In genomic region chr4:73221734-73222133, GRCh38 we compare ENCODE assay signal across 10 cellular contexts. TPM values are rescaled to one million over a fixed set of nuclear protein-coding genes. Genes with fewer than 3 reads are reported as not detected.
DNase-seq lines count a peak whose midpoint lies in the region; ATAC-seq and TF ChIP-seq lines count a peak whose summit lies in the region.
"Had no signal": no experiment of that assay in that cellular context is flagged by ENCODE, and none has a peak within 500 bp of the region (broad histone marks: within the 10 kb centered on the region; RNA-seq: fewer than 3 reads in every experiment).

No MANE protein-coding gene starts in this region.

- H3K4me1 ChIP-seq in stomach (peaks cover 6 to 60% (median 33%) of the 10 kb centered on the region in 4 donors), adrenal gland (replicated peaks in 1 of 2) (peaks cover 23 to 47% of the 10 kb centered on the region in 2 donors)

- peak overlapping the region; percentile 77 for H3K4me3 ChIP-seq in WI38 (ENCODE audit: low read depth, low read length)
- H3K4me3 ChIP-seq in fibroblast of the aortic adventitia (ENCODE audit: low read depth, low read length): peak overlapping the region; percentile 69
- peak overlapping the region in 3 of 4 donors; percentile 45 to 52 (median 52) for H3K4me3 ChIP-seq in stomach
- H3K4me3 ChIP-seq in adrenal gland: peak overlapping the region in 2 of 4 donors; percentile 25 to 62

- intact Hi-C loops in stomach (cut with DNase I; ENCODE audit: low total_unique reads) (no loop called here), adrenal gland (cut with DNase I) (no loop called here)

- H3K9me3 Mint-ChIP-seq in activated naive CD4-positive, alpha-beta T cell treated with anti-CD3 and anti-CD28 coated beads, Interleukin-2, amount 10 ng/mL, durations not matched to agents 7 days and 5 days: no peaks in the 10 kb centered on the region
- no peaks in the 10 kb centered on the region for H3K9me3 Mint-ChIP-seq in activated naive CD4-positive, alpha-beta T cell treated with anti-CD3 and anti-CD28 coated beads, Interleukin-2, amount 50 U/mL, for 72 hours

- H3K36me3 Mint-ChIP-seq in activated naive CD4-positive, alpha-beta T cell treated with anti-CD3 and anti-CD28 coated beads, Interleukin-2, amount 10 ng/mL, durations not matched to agents 7 days and 5 days: peaks cover 11% of the 10 kb centered on the region
- no peaks in the 10 kb centered on the region for H3K36me3 Mint-ChIP-seq in activated naive CD4-positive, alpha-beta T cell treated with anti-CD3 and anti-CD28 coated beads, Interleukin-2, amount 50 U/mL, for 72 hours

- TF ChIP-seq POLR2A in stomach (IDR thresholded peaks at IDR 0.05) (no peak), adrenal gland (IDR thresholded peaks at IDR 0.05) (no peak)

- CTCF ChIA-PET in activated naive CD4-positive, alpha-beta T cell treated with anti-CD3 and anti-CD28 coated beads, Interleukin-2, amount 10 ng/mL, durations not matched to agents 7 days and 5 days (lab: Charles Lee): interaction anchor here (1.2 kb wide), 1 partner anchor 94 kb away, joined by 4 read pairs; no protein-coding TSS in a partner anchor

- H3K36me3 ChIP-seq in stomach: no peaks in the 10 kb centered on the region
- no peaks in the 10 kb centered on the region for H3K36me3 ChIP-seq in adrenal gland (replicated peaks in 1 of 2)
- H3K36me3 ChIP-seq: gastroesophageal sphincter, upper lobe of left lung had no signal

- ATAC-seq in activated naive CD4-positive, alpha-beta T cell treated with anti-CD3 and anti-CD28 coated beads, Interleukin-2, amount 50 U/mL, for 72 hours: no peak
- no peak for ATAC-seq in HG03196 (IDR thresholded peaks at IDR 0.05; ENCODE audit: unreplicated experiment)
- ATAC-seq: gastroesophageal sphincter had no signal

- no peak for TF ChIP-seq CTCF in WI38 (IDR thresholded peaks at IDR 0.05; ENCODE audit: low read depth, low read length)
- TF ChIP-seq CTCF in fibroblast of the aortic adventitia (IDR thresholded peaks at IDR 0.05; ENCODE audit: insufficient read depth, low read length): no peak
- no peak for TF ChIP-seq CTCF in stomach (IDR thresholded peaks at IDR 0.05)
- no peak for TF ChIP-seq CTCF in adrenal gland (IDR thresholded peaks at IDR 0.05)

- H3K4me3 Mint-ChIP-seq in activated naive CD4-positive, alpha-beta T cell treated with anti-CD3 and anti-CD28 coated beads, Interleukin-2, amount 10 ng/mL, durations not matched to agents 7 days and 5 days: peak overlapping the region; percentile 35

- H3K27me3 ChIP-seq in stomach (no peaks in the 10 kb centered on the region), adrenal gland (no peaks in the 10 kb centered on the region)
- H3K27me3 ChIP-seq: gastroesophageal sphincter, upper lobe of left lung had no signal

- H3K27ac ChIP-seq in stomach (peak overlapping the region in 4 of 5 donors; percentile 88 to 94 (median 90)), adrenal gland (peak overlapping the region in 2 of 5 donors; percentile 77 to 91)

- H3K9me3 ChIP-seq in stomach (no peaks in the 10 kb centered on the region), adrenal gland (replicated peaks in 1 of 3) (no peaks in the 10 kb centered on the region)
- H3K9me3 ChIP-seq: gastroesophageal sphincter, upper lobe of left lung had no signal

- peak overlapping the region; percentile 77 for H3K27ac Mint-ChIP-seq in activated naive CD4-positive, alpha-beta T cell treated with anti-CD3 and anti-CD28 coated beads, Interleukin-2, amount 10 ng/mL, durations not matched to agents 7 days and 5 days
- H3K27ac Mint-ChIP-seq in activated naive CD4-positive, alpha-beta T cell treated with anti-CD3 and anti-CD28 coated beads, Interleukin-2, amount 50 U/mL, for 72 hours: no peak overlapping the region

- H3K27me3 Mint-ChIP-seq in activated naive CD4-positive, alpha-beta T cell treated with anti-CD3 and anti-CD28 coated beads, Interleukin-2, amount 10 ng/mL, durations not matched to agents 7 days and 5 days: no peaks in the 10 kb centered on the region

- no peak for DNase-seq in activated naive CD4-positive, alpha-beta T cell treated with anti-CD3 and anti-CD28 coated beads, Interleukin-2, amount 10 ng/mL, durations not matched to agents 7 days and 5 days
- no peak for DNase-seq in activated naive CD4-positive, alpha-beta T cell treated with anti-CD3 and anti-CD28 coated beads, Interleukin-2, amount 50 U/mL, for 72 hours (ENCODE audit: low spot score in 2 of 2)
- DNase-seq in fibroblast of the aortic adventitia (ENCODE audit: low read depth) (no peak), stomach (no peak), adrenal gland (no peak), AG20443 (ENCODE audit: low spot score) (no peak)
- DNase-seq: upper lobe of left lung had no signal

- TF ChIP-seq EP300 in stomach (IDR thresholded peaks at IDR 0.05): no peak

- H3K4me1 Mint-ChIP-seq in activated naive CD4-positive, alpha-beta T cell treated with anti-CD3 and anti-CD28 coated beads, Interleukin-2, amount 10 ng/mL, durations not matched to agents 7 days and 5 days: peaks cover 29% of the 10 kb centered on the region

- WGBS in stomach, 5 donors: 47 to 76% (median 64%) methylated on average over 2 of the region's 2 CpGs
- WGBS in adrenal gland, 4 donors: 51 to 64% (median 54%) methylated on average over 2 of the region's 2 CpGs

RNA-seq across cellular contexts. Expression of gene ANKRD17, which starts 36.9 kb away (rescaled TPM):
- 10 to 100 TPM; 39.1 to 73.9 TPM for total RNA-seq in activated naive CD4-positive, alpha-beta T cell treated with anti-CD3 and anti-CD28 coated beads, Interleukin-2, amount 50 U/mL, for 72 hours
- 64.4 and 72.5 TPM in 2 replicates for total RNA-seq in fibroblast of the aortic adventitia (ENCODE audit: low replicate concordance)
- total RNA-seq in stomach: 100 to 1,000 TPM in 1 of 5 donors, 10 to 100 TPM in 4; 47.3 to 128 (median 69.9) TPM
- 10 to 100 TPM in 1 of 3 donors, 1 to 10 TPM in 2; 6.9 to 31.8 (median 9.3) TPM for polyA plus RNA-seq in stomach
- 10 to 100 TPM; 37.7 to 57.1 (median 51.3) TPM for total RNA-seq in adrenal gland
- 10 to 100 TPM; 13.3 to 52.8 (median 14.5) TPM for polyA plus RNA-seq in adrenal gland
